8 cellular contexts compared by ENCODE assay signal in the genomic region with DNA sequence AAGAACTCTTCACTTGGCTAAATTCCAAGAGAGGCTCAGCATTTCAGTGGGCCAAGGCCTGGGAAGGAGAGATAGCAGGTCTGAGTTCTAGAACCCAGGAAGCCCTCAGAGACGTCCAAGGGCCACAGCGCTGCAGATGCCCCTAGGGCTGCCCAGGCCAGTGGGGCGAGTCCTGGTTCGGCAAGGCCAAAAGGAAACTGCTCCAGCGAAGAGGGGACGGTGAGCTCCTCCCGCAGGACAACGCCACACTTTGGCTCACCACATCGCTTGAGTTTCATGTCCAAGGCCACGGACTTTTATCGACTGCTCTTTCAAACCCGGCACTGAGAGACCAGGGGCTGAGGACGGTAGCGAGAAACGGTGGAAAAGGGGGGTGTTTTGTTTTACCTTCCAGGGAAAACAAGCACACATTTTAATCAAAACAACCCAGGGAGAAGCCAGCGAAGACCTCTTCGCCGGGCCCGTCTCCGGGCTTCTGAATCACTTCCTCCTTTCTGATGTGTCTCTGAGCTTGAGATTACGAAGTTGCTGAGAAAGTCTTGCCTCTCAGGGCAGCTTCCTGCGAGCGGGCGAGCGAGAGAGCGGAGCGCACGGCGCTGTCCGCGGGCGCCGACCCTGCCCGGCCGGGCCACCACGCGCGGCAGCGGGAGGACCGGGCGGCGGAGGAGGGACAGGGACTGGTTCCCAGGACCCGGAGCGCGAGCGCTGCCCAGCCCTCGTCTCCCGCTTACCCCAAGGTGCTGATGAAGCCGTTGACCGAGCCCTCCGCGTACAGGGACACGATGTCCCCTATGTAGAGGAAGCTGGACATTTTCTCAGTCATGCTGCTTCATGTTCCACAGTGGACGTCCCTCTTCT. TPM values are rescaled to one million over a fixed set of nuclear protein-coding genes. Genes with fewer than 3 reads are reported as not detected.
A peak's percentile ranks its signal among the peaks of the same experiment; 100 is the strongest.
DNase-seq lines count a peak whose midpoint lies in the region; ATAC-seq lines count a peak whose summit lies in the region.

No MANE protein-coding gene starts in this region.

- DNase-seq in AG08395 (ENCODE audit: low spot score) (peak; percentile 61), NCI-H526 treated with DMSO at 0.1 percent for 48 hours (lab: John Stamatoyannopoulos, UW) (peak; percentile 53), medulla oblongata (ENCODE audit: extremely low spot score) (peak; percentile 79)
- peak; percentile 68 to 71 for DNase-seq in activated CD4-positive, alpha-beta T cell treated with anti-CD3 and anti-CD28 coated beads, Interleukin-2, amount 50 U/mL, for 48 hours
- DNase-seq in stimulated activated CD8-positive, alpha-beta memory T cell treated with anti-CD3 and anti-CD28 coated beads, Interleukin-12 subunit alpha, Interleukin-12 subunit beta, amount 100 ng/mL, for 4 hours (ENCODE audit: low read depth), result peak; percentile 45

- ATAC-seq in GM18861 (IDR thresholded peaks at IDR 0.05; ENCODE audit: unreplicated experiment), result peak; percentile 46
- ATAC-seq in HG03064 (IDR thresholded peaks at IDR 0.05; ENCODE audit: low read depth, unreplicated experiment), result peak; percentile 41

- peaks cover 40% of the 10 kb centered on the region for H3K27me3 ChIP-seq in ectodermal cell (ENCODE audit: control insufficient read depth, insufficient read depth, low read length, poor library complexity, severe bottlenecking)

- WGBS in ectodermal cell, 2 experiments, result 1% methylated on average over 54 of the region's 54 CpGs

- H3K27ac ChIP-seq in ectodermal cell (ENCODE audit: insufficient read depth, low read depth, low read length, poor library complexity, severe bottlenecking), result no peak overlapping the region

- peaks cover 11% of the 10 kb centered on the region for H3K4me1 ChIP-seq in ectodermal cell (ENCODE audit: control insufficient read depth, insufficient read depth, low read length)

- H3K36me3 ChIP-seq in ectodermal cell (ENCODE audit: control insufficient read depth, insufficient read depth, low read length), result no peaks in the 10 kb centered on the region

- H3K9me3 ChIP-seq in ectodermal cell (ENCODE audit: control insufficient read depth, low read length), result no peaks in the 10 kb centered on the region

- peak overlapping the region; percentile 54 for H3K4me3 ChIP-seq in ectodermal cell (ENCODE audit: insufficient read depth, low read depth, low read length)

RNA-seq across cellular contexts. Expression of a gene that starts 0.8 kb away (rescaled TPM):
- 2.7 TPM for polyA plus RNA-seq in ectodermal cell (2013, experiment 1 of 4)
- polyA plus RNA-seq in ectodermal cell (2013, experiment 2 of 4), result 0.46 TPM
- 1.0 TPM for polyA plus RNA-seq in ectodermal cell (2013, experiment 3 of 4)
- polyA plus RNA-seq in ectodermal cell (2013, experiment 4 of 4), result 0.77 TPM
